In the genomic region with DNA sequence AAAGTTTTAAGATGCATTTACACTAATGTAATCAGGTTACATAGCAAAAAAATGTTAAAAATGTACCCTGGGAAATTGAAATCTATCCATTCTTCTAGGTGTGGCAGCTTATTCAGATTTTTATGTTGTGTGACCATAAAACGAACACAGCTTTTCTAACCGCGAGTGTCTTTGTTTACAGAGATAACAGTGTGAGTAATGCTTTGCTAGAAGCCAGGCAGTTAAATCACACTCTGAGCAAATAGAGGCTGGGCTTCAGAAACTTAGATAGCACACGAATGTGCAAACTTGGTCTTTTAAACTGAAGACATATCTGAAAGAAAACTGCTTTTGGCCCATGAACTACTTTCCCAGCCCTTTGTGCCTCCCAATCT, we compare ENCODE assay signal across 8 cellular contexts.
DNase-seq lines count a peak whose midpoint lies in the region; ATAC-seq and TF ChIP-seq lines count a peak whose summit lies in the region.

No MANE protein-coding gene starts in this region.

- H3K9me3 Mint-ChIP-seq in central memory CD8-positive, alpha-beta T cell, result no peaks in the 10 kb centered on the region

- peaks cover 96% of the 10 kb centered on the region for H3K4me1 Mint-ChIP-seq in central memory CD8-positive, alpha-beta T cell

- H3K36me3 Mint-ChIP-seq in central memory CD8-positive, alpha-beta T cell (ENCODE audit: insufficient read depth), result peaks cover 44% of the 10 kb centered on the region

- no peak for TF ChIP-seq POLR2A in lower leg skin (IDR thresholded peaks at IDR 0.05)

- no peaks in the 10 kb centered on the region for H3K27me3 Mint-ChIP-seq in central memory CD8-positive, alpha-beta T cell

- intact Hi-C loops in lower leg skin (cut with DNase I; ENCODE audit: low total_unique reads), result no loop called here

- 2 to 3% methylated on average over 4 of the region's 4 CpGs for WGBS in lower leg skin, 2 donors

- TF ChIP-seq CTCF in lower leg skin (IDR thresholded peaks at IDR 0.05), result no peak

- no peak overlapping the region for H3K4me3 ChIP-seq in lower leg skin (ENCODE audit: low read depth, poor library complexity, severe bottlenecking)

- DNase-seq in H4 (ENCODE audit: low spot score), result peak; percentile 76
- peak; percentile 74 for DNase-seq in NCI-H69 (lab: John Stamatoyannopoulos, UW)
- DNase-seq in central memory CD8-positive, alpha-beta T cell (ENCODE audit: low spot score in 2 of 2), result peak in 1 of 2 donors; percentile 50
- DNase-seq in mucosa of gallbladder (ENCODE audit: low spot score), result peak; percentile 45
- DNase-seq in NCI-H187 treated with DMSO at 0.1 percent for 48 hours (lab: John Stamatoyannopoulos, UW), result no peak
- no peak for DNase-seq in lower leg skin (ENCODE audit: low spot score in 2 of 2)

- peak overlapping the region; percentile 99 for H3K27ac Mint-ChIP-seq in central memory CD8-positive, alpha-beta T cell (ENCODE audit: low read depth)

- peak; percentile 57 for ATAC-seq in central memory CD8-positive, alpha-beta T cell (replicated peaks; ENCODE audit: extremely low read depth, poor library complexity, severe bottlenecking)
- ATAC-seq in HG03175 (IDR thresholded peaks at IDR 0.05; ENCODE audit: unreplicated experiment), result no peak
- no peak for ATAC-seq in HG03045 (IDR thresholded peaks at IDR 0.05; ENCODE audit: unreplicated experiment)

- peak overlapping the region; percentile 75 for H3K4me3 Mint-ChIP-seq in central memory CD8-positive, alpha-beta T cell

Comparison
In these comparisons a context has a peak if more than half of its experiments do, and no peak if none do; other contexts are left out.
1. DNase-seq: peak in H4 (single experiment), NCI-H69 (single experiment) and mucosa of gallbladder (single experiment); none in NCI-H187 treated with DMSO at 0.1 percent for 48 hours (single experiment) and lower leg skin (0 of 2).